Comparison of ENCODE assay signal across 1 cellular context in the genomic region with DNA sequence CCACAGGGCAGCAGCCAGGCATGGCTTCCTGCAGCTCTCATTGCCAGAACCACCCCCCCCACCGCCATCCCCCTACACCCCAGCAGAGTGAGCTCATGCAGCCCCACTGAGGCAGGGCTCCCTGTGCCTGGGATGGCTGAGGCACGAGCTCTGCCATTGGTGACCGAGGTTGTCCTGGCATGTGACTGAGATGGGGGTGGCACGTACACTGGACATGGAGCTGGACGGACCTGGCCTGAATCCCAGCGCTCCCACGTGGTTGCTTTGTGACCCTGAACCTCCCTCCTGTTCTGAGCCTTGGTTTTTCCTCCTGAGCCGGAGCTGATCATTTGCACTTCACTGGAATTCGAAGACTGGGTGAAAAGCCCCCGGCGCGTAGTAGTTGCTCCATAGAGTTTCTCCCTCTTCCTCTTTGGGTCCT.
TF ChIP-seq lines count a peak whose summit lies in the region.

No MANE protein-coding gene starts in this region.

TF ChIP-seq in HepG2, 621 proteins besides CTCF, POLR2A, EP300 and RAD21 (continued from another document):
- TF ChIP-seq, protein P1, sequence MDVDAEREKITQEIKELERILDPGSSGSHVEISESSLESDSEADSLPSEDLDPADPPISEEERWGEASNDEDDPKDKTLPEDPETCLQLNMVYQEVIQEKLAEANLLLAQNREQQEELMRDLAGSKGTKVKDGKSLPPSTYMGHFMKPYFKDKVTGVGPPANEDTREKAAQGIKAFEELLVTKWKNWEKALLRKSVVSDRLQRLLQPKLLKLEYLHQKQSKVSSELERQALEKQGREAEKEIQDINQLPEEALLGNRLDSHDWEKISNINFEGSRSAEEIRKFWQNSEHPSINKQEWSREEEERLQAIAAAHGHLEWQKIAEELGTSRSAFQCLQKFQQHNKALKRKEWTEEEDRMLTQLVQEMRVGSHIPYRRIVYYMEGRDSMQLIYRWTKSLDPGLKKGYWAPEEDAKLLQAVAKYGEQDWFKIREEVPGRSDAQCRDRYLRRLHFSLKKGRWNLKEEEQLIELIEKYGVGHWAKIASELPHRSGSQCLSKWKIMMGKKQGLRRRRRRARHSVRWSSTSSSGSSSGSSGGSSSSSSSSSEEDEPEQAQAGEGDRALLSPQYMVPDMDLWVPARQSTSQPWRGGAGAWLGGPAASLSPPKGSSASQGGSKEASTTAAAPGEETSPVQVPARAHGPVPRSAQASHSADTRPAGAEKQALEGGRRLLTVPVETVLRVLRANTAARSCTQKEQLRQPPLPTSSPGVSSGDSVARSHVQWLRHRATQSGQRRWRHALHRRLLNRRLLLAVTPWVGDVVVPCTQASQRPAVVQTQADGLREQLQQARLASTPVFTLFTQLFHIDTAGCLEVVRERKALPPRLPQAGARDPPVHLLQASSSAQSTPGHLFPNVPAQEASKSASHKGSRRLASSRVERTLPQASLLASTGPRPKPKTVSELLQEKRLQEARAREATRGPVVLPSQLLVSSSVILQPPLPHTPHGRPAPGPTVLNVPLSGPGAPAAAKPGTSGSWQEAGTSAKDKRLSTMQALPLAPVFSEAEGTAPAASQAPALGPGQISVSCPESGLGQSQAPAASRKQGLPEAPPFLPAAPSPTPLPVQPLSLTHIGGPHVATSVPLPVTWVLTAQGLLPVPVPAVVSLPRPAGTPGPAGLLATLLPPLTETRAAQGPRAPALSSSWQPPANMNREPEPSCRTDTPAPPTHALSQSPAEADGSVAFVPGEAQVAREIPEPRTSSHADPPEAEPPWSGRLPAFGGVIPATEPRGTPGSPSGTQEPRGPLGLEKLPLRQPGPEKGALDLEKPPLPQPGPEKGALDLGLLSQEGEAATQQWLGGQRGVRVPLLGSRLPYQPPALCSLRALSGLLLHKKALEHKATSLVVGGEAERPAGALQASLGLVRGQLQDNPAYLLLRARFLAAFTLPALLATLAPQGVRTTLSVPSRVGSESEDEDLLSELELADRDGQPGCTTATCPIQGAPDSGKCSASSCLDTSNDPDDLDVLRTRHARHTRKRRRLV (CRISPR knock-in tag; IDR thresholded peaks at IDR 0.05) = peak; percentile 53; the same call in 1 of the 2 replicates
- TF ChIP-seq, protein P2, sequence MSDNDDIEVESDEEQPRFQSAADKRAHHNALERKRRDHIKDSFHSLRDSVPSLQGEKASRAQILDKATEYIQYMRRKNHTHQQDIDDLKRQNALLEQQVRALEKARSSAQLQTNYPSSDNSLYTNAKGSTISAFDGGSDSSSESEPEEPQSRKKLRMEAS (IDR thresholded peaks at IDR 0.05) = peak; percentile 64
- TF ChIP-seq KDM5B (CRISPR knock-in tag; IDR thresholded peaks at IDR 0.05; ENCODE audit: borderline replicate concordance) = peak; percentile 16; the same call in 1 of the 2 replicates
- TF ChIP-seq, protein P3, sequence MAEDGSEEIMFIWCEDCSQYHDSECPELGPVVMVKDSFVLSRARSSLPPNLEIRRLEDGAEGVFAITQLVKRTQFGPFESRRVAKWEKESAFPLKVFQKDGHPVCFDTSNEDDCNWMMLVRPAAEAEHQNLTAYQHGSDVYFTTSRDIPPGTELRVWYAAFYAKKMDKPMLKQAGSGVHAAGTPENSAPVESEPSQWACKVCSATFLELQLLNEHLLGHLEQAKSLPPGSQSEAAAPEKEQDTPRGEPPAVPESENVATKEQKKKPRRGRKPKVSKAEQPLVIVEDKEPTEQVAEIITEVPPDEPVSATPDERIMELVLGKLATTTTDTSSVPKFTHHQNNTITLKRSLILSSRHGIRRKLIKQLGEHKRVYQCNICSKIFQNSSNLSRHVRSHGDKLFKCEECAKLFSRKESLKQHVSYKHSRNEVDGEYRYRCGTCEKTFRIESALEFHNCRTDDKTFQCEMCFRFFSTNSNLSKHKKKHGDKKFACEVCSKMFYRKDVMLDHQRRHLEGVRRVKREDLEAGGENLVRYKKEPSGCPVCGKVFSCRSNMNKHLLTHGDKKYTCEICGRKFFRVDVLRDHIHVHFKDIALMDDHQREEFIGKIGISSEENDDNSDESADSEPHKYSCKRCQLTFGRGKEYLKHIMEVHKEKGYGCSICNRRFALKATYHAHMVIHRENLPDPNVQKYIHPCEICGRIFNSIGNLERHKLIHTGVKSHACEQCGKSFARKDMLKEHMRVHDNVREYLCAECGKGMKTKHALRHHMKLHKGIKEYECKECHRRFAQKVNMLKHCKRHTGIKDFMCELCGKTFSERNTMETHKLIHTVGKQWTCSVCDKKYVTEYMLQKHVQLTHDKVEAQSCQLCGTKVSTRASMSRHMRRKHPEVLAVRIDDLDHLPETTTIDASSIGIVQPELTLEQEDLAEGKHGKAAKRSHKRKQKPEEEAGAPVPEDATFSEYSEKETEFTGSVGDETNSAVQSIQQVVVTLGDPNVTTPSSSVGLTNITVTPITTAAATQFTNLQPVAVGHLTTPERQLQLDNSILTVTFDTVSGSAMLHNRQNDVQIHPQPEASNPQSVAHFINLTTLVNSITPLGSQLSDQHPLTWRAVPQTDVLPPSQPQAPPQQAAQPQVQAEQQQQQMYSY (CRISPR knock-in tag; IDR thresholded peaks at IDR 0.05) = 0 out of 2 replicates have a peak, but pooled peaks have one; percentile 35
- no peak for TF ChIP-seq KLF13 (CRISPR knock-in tag; IDR thresholded peaks at IDR 0.05)
- TF ChIP-seq SAP130 (CRISPR knock-in tag; IDR thresholded peaks at IDR 0.05; ENCODE audit: low read depth) = peak; percentile 36; the same call in 1 of the 2 replicates
- TF ChIP-seq, protein P4, sequence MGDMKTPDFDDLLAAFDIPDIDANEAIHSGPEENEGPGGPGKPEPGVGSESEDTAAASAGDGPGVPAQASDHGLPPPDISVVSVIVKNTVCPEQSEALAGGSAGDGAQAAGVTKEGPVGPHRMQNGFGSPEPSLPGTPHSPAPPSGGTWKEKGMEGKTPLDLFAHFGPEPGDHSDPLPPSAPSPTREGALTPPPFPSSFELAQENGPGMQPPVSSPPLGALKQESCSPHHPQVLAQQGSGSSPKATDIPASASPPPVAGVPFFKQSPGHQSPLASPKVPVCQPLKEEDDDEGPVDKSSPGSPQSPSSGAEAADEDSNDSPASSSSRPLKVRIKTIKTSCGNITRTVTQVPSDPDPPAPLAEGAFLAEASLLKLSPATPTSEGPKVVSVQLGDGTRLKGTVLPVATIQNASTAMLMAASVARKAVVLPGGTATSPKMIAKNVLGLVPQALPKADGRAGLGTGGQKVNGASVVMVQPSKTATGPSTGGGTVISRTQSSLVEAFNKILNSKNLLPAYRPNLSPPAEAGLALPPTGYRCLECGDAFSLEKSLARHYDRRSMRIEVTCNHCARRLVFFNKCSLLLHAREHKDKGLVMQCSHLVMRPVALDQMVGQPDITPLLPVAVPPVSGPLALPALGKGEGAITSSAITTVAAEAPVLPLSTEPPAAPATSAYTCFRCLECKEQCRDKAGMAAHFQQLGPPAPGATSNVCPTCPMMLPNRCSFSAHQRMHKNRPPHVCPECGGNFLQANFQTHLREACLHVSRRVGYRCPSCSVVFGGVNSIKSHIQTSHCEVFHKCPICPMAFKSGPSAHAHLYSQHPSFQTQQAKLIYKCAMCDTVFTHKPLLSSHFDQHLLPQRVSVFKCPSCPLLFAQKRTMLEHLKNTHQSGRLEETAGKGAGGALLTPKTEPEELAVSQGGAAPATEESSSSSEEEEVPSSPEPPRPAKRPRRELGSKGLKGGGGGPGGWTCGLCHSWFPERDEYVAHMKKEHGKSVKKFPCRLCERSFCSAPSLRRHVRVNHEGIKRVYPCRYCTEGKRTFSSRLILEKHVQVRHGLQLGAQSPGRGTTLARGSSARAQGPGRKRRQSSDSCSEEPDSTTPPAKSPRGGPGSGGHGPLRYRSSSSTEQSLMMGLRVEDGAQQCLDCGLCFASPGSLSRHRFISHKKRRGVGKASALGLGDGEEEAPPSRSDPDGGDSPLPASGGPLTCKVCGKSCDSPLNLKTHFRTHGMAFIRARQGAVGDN (CRISPR knock-in tag; IDR thresholded peaks at IDR 0.05) = peak; percentile 83
- peak; percentile 29; the same call in 1 of the 2 replicates for TF ChIP-seq HDAC1 (CRISPR knock-in tag; IDR thresholded peaks at IDR 0.05)
- TF ChIP-seq SMC3 (IDR thresholded peaks at IDR 0.05; ENCODE audit: low read length) = no peak
- TF ChIP-seq ZNF10 (CRISPR knock-in tag; IDR thresholded peaks at IDR 0.05; ENCODE audit: borderline replicate concordance, low read depth) = no peak
- no peak for TF ChIP-seq ZNF382 (CRISPR knock-in tag; IDR thresholded peaks at IDR 0.05; ENCODE audit: borderline replicate concordance)
